ENCODE assay signal across 26 cellular contexts in genomic region chr9:90014421-90014820, GRCh38.
"Had no signal": no experiment of that assay in that cellular context is flagged by ENCODE, and none has a peak within 500 bp of the region (broad histone marks: within the 10 kb centered on the region; RNA-seq: fewer than 3 reads in every experiment).

No MANE protein-coding gene starts in this region.

- H3K27me3 ChIP-seq: brain microvascular endothelial cell, gastrocnemius medialis, right atrium auricular region, transverse colon, uterus had no signal

- H3K9me3 ChIP-seq: gastrocnemius medialis, right atrium auricular region, transverse colon, uterus had no signal

- ATAC-seq: activated CD8-positive, alpha-beta T cell treated with anti-CD3 and anti-CD28 coated beads for 36 hours; activated T-cell treated with anti-CD3 and anti-CD28 coated beads, Interleukin-2, amount 50 U/mL, for 4 hours; activated T-helper 17 cell treated with anti-CD3 and anti-CD28 coated beads, Interleukin-2, amount 50 U/mL, for 72 hours; gastrocnemius medialis; left colon; naive thymus-derived CD8-positive, alpha-beta T cell; stimulated activated naive B cell treated with anti-CD40 and anti-IgM and Interleukin-4, amounts not matched to agents 10 μg/mL and 1 μg/mL and 100 μg/mL, for 72 hours; WTC11 had no signal

- H3K4me2 ChIP-seq: smooth muscle cell had no signal

- H3K9ac ChIP-seq: parathyroid adenoma had no signal

- H3K79me2 ChIP-seq: parathyroid adenoma had no signal

- H3K36me3 ChIP-seq: brain microvascular endothelial cell, gastrocnemius medialis, right atrium auricular region, transverse colon, uterus had no signal

- H2AFZ ChIP-seq: parathyroid adenoma had no signal

- H3K27ac ChIP-seq: brain microvascular endothelial cell, gastrocnemius medialis, parathyroid adenoma, right atrium auricular region, transverse colon, uterus had no signal

- H3K4me1 ChIP-seq: parathyroid adenoma, right atrium auricular region, transverse colon, uterus had no signal

- H3K4me3 ChIP-seq: gastrocnemius medialis, right atrium auricular region, smooth muscle cell, transverse colon, uterus had no signal

- DNase-seq: activated CD4-positive, alpha-beta T cell treated with anti-CD3 and anti-CD28 coated beads for 1 hour; activated CD4-positive, alpha-beta T cell treated with anti-CD3 and anti-CD28 coated beads, Interleukin-2, amount 10 ng/mL, durations not matched to agents 7 days and 5 days; activated CD8-positive, alpha-beta T cell treated with anti-CD3 and anti-CD28 coated beads for 36 hours; activated gamma-delta T cell treated with Interleukin-2 at 50 U/mL for 16 hours; activated naive CD4-positive, alpha-beta T cell treated with anti-CD3 and anti-CD28 coated beads, Interleukin-2, amount 50 U/mL, for 16 hours; activated T-cell treated with anti-CD3 and anti-CD28 coated beads, Interleukin-2, amount 50 U/mL, for 4 hours; amniotic stem cell; brain microvascular endothelial cell; endodermal cell; gastrocnemius medialis; glutamatergic neuron; islet precursor cell; left colon; mesenchymal stem cell; naive thymus-derived CD8-positive, alpha-beta T cell; occipital lobe; stimulated activated CD4-positive, alpha-beta T cell treated with anti-CD3 and anti-CD28 coated beads, Interleukin-1b, Interleukin-23, amount 100 ng/mL, for 48 hours; stimulated activated naive B cell treated with anti-CD40 and anti-IgM and Interleukin-4, amounts not matched to agents 10 μg/mL and 1 μg/mL and 100 μg/mL, for 72 hours; T-helper 2 cell; transverse colon; uterus had no signal
